Comparison of ENCODE assay signal across 26 cellular contexts in the genomic region with DNA sequence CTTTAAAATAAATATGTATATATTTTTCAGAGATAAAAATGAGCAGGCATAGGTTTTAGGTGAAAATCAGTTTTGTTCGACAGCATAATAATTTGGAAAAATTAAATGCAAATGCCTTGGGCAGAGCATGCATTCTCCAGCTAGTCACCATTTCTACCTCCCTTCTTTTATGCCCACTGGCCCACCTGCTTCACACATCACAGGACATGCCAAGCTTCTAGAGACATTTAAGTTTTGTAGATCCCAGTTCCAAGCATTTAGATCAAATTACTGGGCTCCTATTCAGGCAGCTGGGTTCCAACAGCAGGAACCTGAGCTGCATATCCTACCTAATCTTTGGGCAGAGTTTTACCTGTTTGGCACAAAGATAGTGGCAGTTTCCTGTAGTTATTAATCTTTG.
"Had no signal": no experiment of that assay in that cellular context is flagged by ENCODE, and none has a peak within 500 bp of the region (broad histone marks: within the 10 kb centered on the region; RNA-seq: fewer than 3 reads in every experiment).

No MANE protein-coding gene starts in this region.

- H3K9me3 ChIP-seq: pancreas, prostate gland, right lobe of liver, sigmoid colon, thoracic aorta, thyroid gland, upper lobe of right lung, uterus had no signal

- H3K9ac ChIP-seq: neural progenitor cell had no signal

- H3K4me1 Mint-ChIP-seq: naive B cell; neural progenitor cell; stimulated activated naive B cell treated with anti-CD40 and anti-IgM and Interleukin-4, amounts not matched to agents 10 μg/mL and 1 μg/mL and 100 μg/mL, for 72 hours had no signal

- H3K36me3 ChIP-seq: neural progenitor cell, pancreas, prostate gland, right lobe of liver, sigmoid colon, stomach, thoracic aorta, thyroid gland, tibial nerve, upper lobe of right lung, uterus had no signal

- H3K27me3 ChIP-seq: neural progenitor cell, pancreas, right lobe of liver, sigmoid colon, stomach, thyroid gland, tibial nerve, upper lobe of right lung, uterus had no signal

- ATAC-seq: naive thymus-derived CD8-positive, alpha-beta T cell; natural killer cell treated with Interleukin-12 subunit alpha and Interleukin-12 subunit beta and Interleukin-15 and Interleukin-18, amount 100 ng/mL, for 72 hours; pancreas; right cardiac atrium; right lobe of liver; stimulated activated effector memory CD8-positive, alpha-beta T cell treated with anti-CD3 and anti-CD28 coated beads, Interleukin-12 subunit alpha, Interleukin-12 subunit beta, amount 100 ng/mL, for 72 hours; stimulated activated naive B cell treated with anti-CD40 and anti-IgM and Interleukin-4, amounts not matched to agents 10 μg/mL and 1 μg/mL and 100 μg/mL, for 72 hours; upper lobe of right lung had no signal

- H3K9me3 Mint-ChIP-seq: neural progenitor cell; stimulated activated naive B cell treated with anti-CD40 and anti-IgM and Interleukin-4, amounts not matched to agents 10 μg/mL and 1 μg/mL and 100 μg/mL, for 72 hours; type B pancreatic cell had no signal

- H3K4me1 ChIP-seq: neural progenitor cell, pancreas, prostate gland, right lobe of liver, stomach, thyroid gland, tibial nerve, upper lobe of right lung had no signal

- DNase-seq: naive B cell; naive thymus-derived CD8-positive, alpha-beta T cell; occipital lobe; pancreas; right cardiac atrium; right lobe of liver; sigmoid colon; stimulated activated CD4-positive, alpha-beta T cell treated with anti-CD3 and anti-CD28 coated beads, Interleukin-15, amount 100 ng/mL, for 24 hours; stimulated activated CD4-positive, alpha-beta T cell treated with anti-CD3 and anti-CD28 coated beads, Interleukin-2, amount 100 ng/mL, for 24 hours; stimulated activated CD4-positive, alpha-beta T cell treated with anti-CD3 and anti-CD28 coated beads, Interleukin-2, amount 100 ng/mL, for 48 hours; stimulated activated CD4-positive, alpha-beta T cell treated with anti-CD3 and anti-CD28 coated beads, Interleukin-4, amount 100 ng/mL, for 24 hours; stimulated activated naive B cell treated with anti-CD40 and anti-IgM and Interleukin-4, amounts not matched to agents 10 μg/mL and 1 μg/mL and 100 μg/mL, for 72 hours; stimulated activated naive CD4-positive, alpha-beta T cell treated with Interleukin-2 at 50 U/mL for 16 hours; stomach; thyroid gland; upper lobe of right lung; uterus had no signal

- H3K27me3 Mint-ChIP-seq: type B pancreatic cell had no signal

- H3K27ac Mint-ChIP-seq: naive B cell; naive thymus-derived CD8-positive, alpha-beta T cell; natural killer cell treated with Interleukin-12 subunit alpha and Interleukin-12 subunit beta and Interleukin-15 and Interleukin-18, amount 100 ng/mL, for 72 hours; neural progenitor cell; stimulated activated effector memory CD8-positive, alpha-beta T cell treated with anti-CD3 and anti-CD28 coated beads, Interleukin-12 subunit alpha, Interleukin-12 subunit beta, amount 100 ng/mL, for 72 hours; stimulated activated naive B cell treated with anti-CD40 and anti-IgM and Interleukin-4, amounts not matched to agents 10 μg/mL and 1 μg/mL and 100 μg/mL, for 72 hours; stimulated activated naive CD8-positive, alpha-beta T cell treated with anti-CD3 and anti-CD28 coated beads, Interleukin-15, Interleukin-2, amounts not matched to agents 100 ng/mL and 50 ng/mL, for 24 hours; type B pancreatic cell had no signal

- H3K36me3 Mint-ChIP-seq: naive B cell; neural progenitor cell; stimulated activated effector memory CD8-positive, alpha-beta T cell treated with anti-CD3 and anti-CD28 coated beads, Interleukin-12 subunit alpha, Interleukin-12 subunit beta, amount 100 ng/mL, for 72 hours; type B pancreatic cell had no signal

- H3K4me3 ChIP-seq: neural progenitor cell, pancreas, prostate gland, right lobe of liver, sigmoid colon, skin epidermis, stomach, thoracic aorta, thyroid gland, tibial nerve, upper lobe of right lung, uterus had no signal

- H3K4me3 Mint-ChIP-seq: naive B cell; naive thymus-derived CD8-positive, alpha-beta T cell; natural killer cell treated with Interleukin-12 subunit alpha and Interleukin-12 subunit beta and Interleukin-15 and Interleukin-18, amount 100 ng/mL, for 72 hours; neural progenitor cell; stimulated activated effector memory CD8-positive, alpha-beta T cell treated with anti-CD3 and anti-CD28 coated beads, Interleukin-12 subunit alpha, Interleukin-12 subunit beta, amount 100 ng/mL, for 72 hours; stimulated activated naive B cell treated with anti-CD40 and anti-IgM and Interleukin-4, amounts not matched to agents 10 μg/mL and 1 μg/mL and 100 μg/mL, for 72 hours; stimulated activated naive CD8-positive, alpha-beta T cell treated with anti-CD3 and anti-CD28 coated beads, Interleukin-15, Interleukin-2, amounts not matched to agents 100 ng/mL and 50 ng/mL, for 24 hours; type B pancreatic cell had no signal

- H3K27ac ChIP-seq: neural progenitor cell, pancreas, prostate gland, right lobe of liver, sigmoid colon, skin epidermis, stomach, thoracic aorta, thyroid gland, tibial nerve, upper lobe of right lung, uterus had no signal

- H3K4me2 ChIP-seq: neural progenitor cell had no signal
